Comparison of ENCODE assay signal across 16 cellular contexts in genomic region chr11:25927391-25927790, GRCh38.
DNase-seq lines count a peak whose midpoint lies in the region; ATAC-seq and TF ChIP-seq lines count a peak whose summit lies in the region.
"Had no signal": no experiment of that assay in that cellular context is flagged by ENCODE, and none has a peak within 500 bp of the region (broad histone marks: within the 10 kb centered on the region; RNA-seq: fewer than 3 reads in every experiment).

No MANE protein-coding gene starts in this region.

- H3K4me1 Mint-ChIP-seq in neural progenitor cell, result peaks cover 25% of the 10 kb centered on the region
- no peaks in the 10 kb centered on the region for H3K4me1 Mint-ChIP-seq in naive thymus-derived CD4-positive, alpha-beta T cell
- H3K4me1 Mint-ChIP-seq: CD8-positive, alpha-beta memory T cell had no signal

- CTCF ChIA-PET in naive thymus-derived CD4-positive, alpha-beta T cell (lab: Charles Lee), result no interaction called here

- H3K9me3 ChIP-seq in left ventricle myocardium inferior (replicated peaks), result peaks cover 30% of the 10 kb centered on the region
- peaks cover 0 to 4% (median 0%) of the 10 kb centered on the region in 12 donors for H3K9me3 ChIP-seq in heart left ventricle
- H3K9me3 ChIP-seq in neural progenitor cell (ENCODE audit: low read depth), result no peaks in the 10 kb centered on the region
- H3K9me3 ChIP-seq in vagina, result no peaks in the 10 kb centered on the region
- H3K9me3 ChIP-seq in naive thymus-derived CD4-positive, alpha-beta T cell (ENCODE audit: control insufficient read depth in 2 of 3, low read length in 3 of 3), result no peaks in the 10 kb centered on the region

- no peak overlapping the region for H3K9ac ChIP-seq in neural progenitor cell

- H3K36me3 ChIP-seq in left ventricle myocardium inferior (no peaks in the 10 kb centered on the region), heart left ventricle (no peaks in the 10 kb centered on the region), neural progenitor cell (no peaks in the 10 kb centered on the region), vagina (no peaks in the 10 kb centered on the region)
- H3K36me3 ChIP-seq in naive thymus-derived CD4-positive, alpha-beta T cell (ENCODE audit: control insufficient read depth in 2 of 3, insufficient read depth in 3 of 3, low read length in 3 of 3), result no peaks in the 10 kb centered on the region

- DNase-seq in left ventricle myocardium inferior (no peak), heart left ventricle (no peak), iris pigment epithelial cell (ENCODE audit: low read depth) (peak; percentile 1), neural progenitor cell (ENCODE audit: low spot score) (peak; percentile 78), vagina (ENCODE audit: extremely low spot score in 2 of 2) (no peak)
- DNase-seq in stimulated activated CD4-positive, alpha-beta T cell treated with anti-CD3 and anti-CD28 coated beads, Interleukin-4, amount 100 ng/mL, for 1 hour, result no peak
- no peak for DNase-seq in activated CD4-positive, CD25-positive, alpha-beta regulatory T cell treated with anti-CD3 and anti-CD28 coated beads, Interleukin-2, amount 50 U/mL, for 72 hours
- no peak for DNase-seq in naive thymus-derived CD4-positive, alpha-beta T cell
- DNase-seq: CD8-positive, alpha-beta memory T cell; H7; NCI-H1105 treated with DMSO at 0.1 percent for 48 hours; NCI-H187; NCI-H446; NCI-H748 treated with DMSO at 0.1 percent for 48 hours had no signal

- no peaks in the 10 kb centered on the region for H3K79me2 ChIP-seq in neural progenitor cell (ENCODE audit: low read depth)

- H3K4me3 ChIP-seq in left ventricle myocardium inferior, result no peak overlapping the region
- H3K4me3 ChIP-seq in heart left ventricle, result no peak overlapping the region
- peak overlapping the region; percentile 7 for H3K4me3 ChIP-seq in neural progenitor cell
- no peak overlapping the region for H3K4me3 ChIP-seq in vagina
- H3K4me3 ChIP-seq in naive thymus-derived CD4-positive, alpha-beta T cell (ENCODE audit: low read length), result no peak overlapping the region

- H3K27me3 Mint-ChIP-seq in neural progenitor cell (ENCODE audit: insufficient read depth, low read depth), result no peaks in the 10 kb centered on the region
- H3K27me3 Mint-ChIP-seq in naive thymus-derived CD4-positive, alpha-beta T cell, result no peaks in the 10 kb centered on the region
- H3K27me3 Mint-ChIP-seq: CD8-positive, alpha-beta memory T cell had no signal

- H2AFZ ChIP-seq in neural progenitor cell (replicated peaks), result no peak overlapping the region

- peaks cover 8% of the 10 kb centered on the region for H3K36me3 Mint-ChIP-seq in neural progenitor cell
- peaks cover 0 to 4% (median 0%) of the 10 kb centered on the region in 5 donors for H3K36me3 Mint-ChIP-seq in naive thymus-derived CD4-positive, alpha-beta T cell
- H3K36me3 Mint-ChIP-seq: CD8-positive, alpha-beta memory T cell had no signal

- POLR2A ChIA-PET in naive thymus-derived CD4-positive, alpha-beta T cell (lab: Charles Lee), result no interaction called here

- peaks cover 37% of the 10 kb centered on the region for H3K9me3 Mint-ChIP-seq in neural progenitor cell
- peaks cover 0 to 21% (median 12%) of the 10 kb centered on the region in 11 donors for H3K9me3 Mint-ChIP-seq in naive thymus-derived CD4-positive, alpha-beta T cell

- intact Hi-C loops in left ventricle myocardium inferior (cut with micrococcal nuclease) (no loop called here), heart left ventricle (cut with DNase I) (no loop called here), vagina (cut with DNase I) (no loop called here)
- intact Hi-C loops in naive thymus-derived CD4-positive, alpha-beta T cell (cut with micrococcal nuclease), result no loop called here

- H3K27ac Mint-ChIP-seq in neural progenitor cell, result peak overlapping the region; percentile 18
- no peak overlapping the region for H3K27ac Mint-ChIP-seq in naive thymus-derived CD4-positive, alpha-beta T cell
- H3K27ac Mint-ChIP-seq: CD8-positive, alpha-beta memory T cell had no signal

- H3K27ac ChIP-seq in left ventricle myocardium inferior (replicated peaks), result peak overlapping the region; percentile 55
- peak overlapping the region in 4 of 12 donors; percentile 9 to 30 (median 18) for H3K27ac ChIP-seq in heart left ventricle
- H3K27ac ChIP-seq in neural progenitor cell, result peak overlapping the region; percentile 57
- peak overlapping the region; percentile 48 for H3K27ac ChIP-seq in vagina
- H3K27ac ChIP-seq in naive thymus-derived CD4-positive, alpha-beta T cell (ENCODE audit: low read depth, low read length), result no peak overlapping the region
- H3K27ac ChIP-seq: 22Rv1 had no signal

- no peak for ATAC-seq in heart left ventricle
- ATAC-seq in naive thymus-derived CD4-positive, alpha-beta T cell, result no peak
- ATAC-seq: HepG2 had no signal

- H3F3A ChIP-seq in neural progenitor cell (ENCODE audit: low read depth), result peaks cover 7% of the 10 kb centered on the region

- TF ChIP-seq POLR2A in heart left ventricle (IDR thresholded peaks at IDR 0.05), result no peak
- TF ChIP-seq POLR2A in vagina (IDR thresholded peaks at IDR 0.05), result no peak

- H3K4me3 Mint-ChIP-seq in neural progenitor cell, result no peak overlapping the region
- no peak overlapping the region for H3K4me3 Mint-ChIP-seq in naive thymus-derived CD4-positive, alpha-beta T cell
- H3K4me3 Mint-ChIP-seq: CD8-positive, alpha-beta memory T cell had no signal

- WGBS in heart left ventricle, 4 donors, result 36 to 43% (median 42%) methylated on average over 2 of the region's 2 CpGs

- H3K4me2 ChIP-seq in neural progenitor cell, result peak overlapping the region; percentile 61

- H3K27me3 ChIP-seq in left ventricle myocardium inferior (ENCODE audit: low read depth) (no peaks in the 10 kb centered on the region), heart left ventricle (no peaks in the 10 kb centered on the region), neural progenitor cell (no peaks in the 10 kb centered on the region), vagina (no peaks in the 10 kb centered on the region)
- H3K27me3 ChIP-seq in naive thymus-derived CD4-positive, alpha-beta T cell (ENCODE audit: control insufficient read depth in 2 of 2, insufficient read depth in 2 of 2, low read length in 2 of 2), result no peaks in the 10 kb centered on the region

- H4K20me1 ChIP-seq in neural progenitor cell (ENCODE audit: low read depth), result no peaks in the 10 kb centered on the region

- peaks cover 7% of the 10 kb centered on the region for H3K4me1 ChIP-seq in left ventricle myocardium inferior
- peaks cover 0 to 15% (median 0%) of the 10 kb centered on the region in 12 donors for H3K4me1 ChIP-seq in heart left ventricle
- peaks cover 17% of the 10 kb centered on the region for H3K4me1 ChIP-seq in neural progenitor cell
- no peaks in the 10 kb centered on the region for H3K4me1 ChIP-seq in vagina
- H3K4me1 ChIP-seq in naive thymus-derived CD4-positive, alpha-beta T cell (ENCODE audit: control insufficient read depth in 2 of 2, insufficient read depth in 2 of 2, low read length in 2 of 2), result no peaks in the 10 kb centered on the region

- TF ChIP-seq CTCF in left ventricle myocardium inferior (IDR thresholded peaks at IDR 0.05; ENCODE audit: borderline replicate concordance) (no peak), heart left ventricle (IDR thresholded peaks at IDR 0.05) (no peak), neural progenitor cell (IDR thresholded peaks at IDR 0.05) (no peak), vagina (IDR thresholded peaks at IDR 0.05) (no peak)

Comparison
In these comparisons a context has a peak if more than half of its experiments do, and no peak if none do; other contexts are left out.
1. DNase-seq: peak in iris pigment epithelial cell (single experiment) and neural progenitor cell (single experiment); none in left ventricle myocardium inferior (single experiment), heart left ventricle (0 of 5), vagina (0 of 2), stimulated activated CD4-positive, alpha-beta T cell treated with anti-CD3 and anti-CD28 coated beads, Interleukin-4, amount 100 ng/mL, for 1 hour (single experiment), activated CD4-positive, CD25-positive, alpha-beta regulatory T cell treated with anti-CD3 and anti-CD28 coated beads, Interleukin-2, amount 50 U/mL, for 72 hours (single experiment) and naive thymus-derived CD4-positive, alpha-beta T cell (0 of 9).